9 cellular contexts compared by ENCODE assay signal in the genomic region with DNA sequence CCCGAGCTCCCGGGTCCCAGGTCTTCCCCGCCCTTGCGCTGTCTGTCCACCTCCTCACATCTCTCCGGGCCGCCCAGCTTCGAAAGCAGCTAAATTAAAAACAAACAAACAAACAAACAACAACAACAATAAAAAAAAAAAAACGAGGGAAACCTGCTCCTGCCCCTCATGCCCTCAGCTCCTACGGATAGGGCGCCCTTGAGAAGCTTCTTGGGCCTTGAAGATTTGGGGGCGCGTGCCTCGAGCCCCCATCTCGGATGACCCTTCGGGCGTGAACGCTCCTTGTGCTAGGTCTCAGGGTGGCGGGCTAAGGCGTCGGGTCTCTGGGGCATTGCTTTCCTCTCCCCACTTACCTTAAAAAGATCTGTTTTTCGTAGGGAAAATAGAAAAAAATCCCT. TPM values are rescaled to one million over a fixed set of nuclear protein-coding genes. Genes with fewer than 3 reads are reported as not detected.
DNase-seq lines count a peak whose midpoint lies in the region; TF ChIP-seq lines count a peak whose summit lies in the region.
"Had no signal": no experiment of that assay in that cellular context is flagged by ENCODE, and none has a peak within 500 bp of the region (broad histone marks: within the 10 kb centered on the region; RNA-seq: fewer than 3 reads in every experiment).

No MANE protein-coding gene starts in this region.

- H3K4me1 Mint-ChIP-seq in endothelial cell (ENCODE audit: unreplicated experiment), result peaks cover 40% of the 10 kb centered on the region
- H3K4me1 Mint-ChIP-seq in neural progenitor cell, result peaks cover 12% of the 10 kb centered on the region

- peaks cover 18% of the 10 kb centered on the region for H3K27me3 Mint-ChIP-seq in endothelial cell (ENCODE audit: unreplicated experiment)
- H3K27me3 Mint-ChIP-seq in neural progenitor cell (ENCODE audit: insufficient read depth, low read depth), result peaks cover 33% of the 10 kb centered on the region

- H3K9ac ChIP-seq in neural progenitor cell, result no peak overlapping the region

- H3K4me3 ChIP-seq in AG10803 (ENCODE audit: low read length) (peak overlapping the region; percentile 69), MG63 (peak overlapping the region; percentile 28), neural progenitor cell (peak overlapping the region; percentile 59)

- peaks cover 17% of the 10 kb centered on the region for H3F3A ChIP-seq in neural progenitor cell (ENCODE audit: low read depth)

- H3K27me3 ChIP-seq in MG63, result peaks cover 18% of the 10 kb centered on the region
- peaks cover 66% of the 10 kb centered on the region for H3K27me3 ChIP-seq in neural progenitor cell

- H3K9me3 ChIP-seq in MG63, result no peaks in the 10 kb centered on the region
- no peaks in the 10 kb centered on the region for H3K9me3 ChIP-seq in neural progenitor cell (ENCODE audit: low read depth)

- no peak for DNase-seq in AG10803 (ENCODE audit: low read depth)
- no peak for DNase-seq in MG63
- no peak for DNase-seq in endothelial cell (ENCODE audit: low spot score)
- peak; percentile 13 for DNase-seq in neural progenitor cell (ENCODE audit: low spot score)
- no peak for DNase-seq in HUDEP-2 (lab: John Stamatoyannopoulos, UW; ENCODE audit: unreplicated experiment in 76 of 76)
- no peak for DNase-seq in hepatic stellate cell (ENCODE audit: low spot score)
- DNase-seq in stimulated activated CD4-positive, alpha-beta T cell treated with anti-CD3 and anti-CD28 coated beads, Interleukin-4, amount 100 ng/mL, for 4 hours, result no peak
- DNase-seq in AG08395 (ENCODE audit: low spot score), result no peak
- DNase-seq: SHP77 treated with DMSO at 0.1 percent for 48 hours had no signal

- no peaks in the 10 kb centered on the region for H3K36me3 ChIP-seq in MG63
- H3K36me3 ChIP-seq in neural progenitor cell, result no peaks in the 10 kb centered on the region

- H3K27ac Mint-ChIP-seq in endothelial cell (ENCODE audit: unreplicated experiment) (no peak overlapping the region), neural progenitor cell (no peak overlapping the region)

- peaks cover 7% of the 10 kb centered on the region for H3K4me1 ChIP-seq in neural progenitor cell

- H3K27ac ChIP-seq in neural progenitor cell, result no peak overlapping the region

- TF ChIP-seq CTCF in AG10803 (conservative IDR thresholded peaks at IDR 0.05; ENCODE audit: low read length), result no peak
- TF ChIP-seq CTCF in endothelial cell (IDR thresholded peaks at IDR 0.05; ENCODE audit: unreplicated experiment), result no peak
- TF ChIP-seq CTCF in neural progenitor cell (IDR thresholded peaks at IDR 0.05), result peak; percentile 1

- no peaks in the 10 kb centered on the region for H4K20me1 ChIP-seq in neural progenitor cell (ENCODE audit: low read depth)

- peak overlapping the region; percentile 98 for H2AFZ ChIP-seq in neural progenitor cell (replicated peaks)

- H3K79me2 ChIP-seq in neural progenitor cell (ENCODE audit: low read depth), result no peaks in the 10 kb centered on the region

- H3K4me3 Mint-ChIP-seq in endothelial cell (ENCODE audit: unreplicated experiment), result peak overlapping the region; percentile 96
- H3K4me3 Mint-ChIP-seq in neural progenitor cell, result peak overlapping the region; percentile 93

- no peaks in the 10 kb centered on the region for H3K9me3 Mint-ChIP-seq in endothelial cell (ENCODE audit: unreplicated experiment)
- no peaks in the 10 kb centered on the region for H3K9me3 Mint-ChIP-seq in neural progenitor cell

- H3K4me2 ChIP-seq in neural progenitor cell, result peak overlapping the region; percentile 95

- H3K36me3 Mint-ChIP-seq in endothelial cell (ENCODE audit: low read depth, unreplicated experiment) (no peaks in the 10 kb centered on the region), neural progenitor cell (no peaks in the 10 kb centered on the region)

RNA-seq across cellular contexts. Expression of a gene that starts 0.7 kb away (rescaled TPM):
- not detected in 2 replicates for total RNA-seq in MG63 (2014; rRNA removed; shearing (Covaris generic); ENCODE audit: low replicate concordance)
- 33.3 TPM for total RNA-seq in endothelial cell (ENCODE audit: unreplicated experiment)
- 4.0 and 4.2 TPM in 2 replicates for total RNA-seq in neural progenitor cell (ENCODE audit: low replicate concordance)
